ENCODE assay signal across 8 cellular contexts in genomic region chr2:15939854-15940660, GRCh38. TPM values are rescaled to one million over a fixed set of nuclear protein-coding genes. Genes with fewer than 3 reads are reported as not detected.
DNase-seq lines count a peak whose midpoint lies in the region; ATAC-seq and TF ChIP-seq lines count a peak whose summit lies in the region.

TSS of gene MYCN (plus strand) at chr2:15940550. CDS start at chr2:15942065, 1,515 bp downstream.

- no peaks in the 10 kb centered on the region for H3K79me2 ChIP-seq in parathyroid adenoma

- H3K4me3 ChIP-seq in GM12864 (ENCODE audit: low read depth, low read length) (no peak within 1 kb of the TSS), right cardiac atrium (ENCODE audit: low read length) (peak within 1 kb of the TSS; percentile 31), parathyroid adenoma (ENCODE audit: low read depth, low read length) (peak within 1 kb of the TSS; percentile 48)

- no peak within 1 kb of the TSS for H3K9ac ChIP-seq in parathyroid adenoma

- ATAC-seq in HG03159 (IDR thresholded peaks at IDR 0.05; ENCODE audit: unreplicated experiment) (peak; percentile 18), right cardiac atrium (peak; percentile 16 to 30), HG02938 (IDR thresholded peaks at IDR 0.05; ENCODE audit: unreplicated experiment) (no peak)

- TF ChIP-seq CTCF in GM12864 (IDR thresholded peaks at IDR 0.05; ENCODE audit: low read depth, low read length, missing control alignments), result no peak
- peak; percentile 63 for TF ChIP-seq CTCF in parathyroid adenoma (IDR thresholded peaks at IDR 0.05)

- intact Hi-C loops in right cardiac atrium (cut with DNase I), result loop anchor here in 3 of 4 donors (5.0 to 10.0 kb wide), 11 partner anchors 303 to 667 kb away; no protein-coding TSS in a partner anchor

- H3K4me1 ChIP-seq in right cardiac atrium (ENCODE audit: control insufficient read depth, insufficient read depth, low read length), result no peaks in the 10 kb centered on the region
- H3K4me1 ChIP-seq in parathyroid adenoma, result peaks cover 8% of the 10 kb centered on the region

- H3K27me3 ChIP-seq in right cardiac atrium (ENCODE audit: control insufficient read depth, insufficient read depth) (no peaks in the 10 kb centered on the region), parathyroid adenoma (ENCODE audit: control insufficient read depth, insufficient read depth, low read length) (peaks cover 4% of the 10 kb centered on the region)

- 1% methylated on average over 47 of the region's 47 CpGs for WGBS in right cardiac atrium

- no peaks in the 10 kb centered on the region for H3K36me3 ChIP-seq in parathyroid adenoma (ENCODE audit: control insufficient read depth, insufficient read depth, low read length)

- H3K27ac ChIP-seq in angular gyrus (ENCODE audit: low read depth, low read length) (peak within 1 kb of the TSS; percentile 62), right cardiac atrium (ENCODE audit: low read length) (no peak within 1 kb of the TSS), parathyroid adenoma (no peak within 1 kb of the TSS)

- H3K9me3 ChIP-seq in right cardiac atrium (ENCODE audit: control insufficient read depth, low read length) (no peaks in the 10 kb centered on the region), parathyroid adenoma (ENCODE audit: control insufficient read depth, low read length) (no peaks in the 10 kb centered on the region)

- H2AFZ ChIP-seq in parathyroid adenoma, result peak within 1 kb of the TSS; percentile 67

- DNase-seq in GM12864 (ENCODE audit: low read depth) (peak; percentile 1), NCI-H82 treated with DMSO at 0.1 percent for 48 hours (lab: John Stamatoyannopoulos, UW; ENCODE audit: unreplicated experiment) (peak; percentile 82), right cardiac atrium (peak; percentile 23 to 69 (median 62)), COR-L47 (lab: John Stamatoyannopoulos, UW) (no peak)

- H3K4me2 ChIP-seq in parathyroid adenoma (ENCODE audit: low read length), result peak within 1 kb of the TSS; percentile 94

RNA-seq across cellular contexts. Expression of gene MYCN, which starts in this region (rescaled TPM):
- total RNA-seq in right cardiac atrium, result under 1 TPM; 0.23 to 0.42 (median 0.33) TPM
- polyA plus RNA-seq in right cardiac atrium, result 0.29 TPM

Comparison
In these comparisons a context has a peak if more than half of its experiments do, and no peak if none do; other contexts are left out.
1. Peak in DNase-seq, ATAC-seq and H3K4me3 ChIP-seq in right cardiac atrium; RNA of the gene not detected or under 1 TPM.